In the genomic region with DNA sequence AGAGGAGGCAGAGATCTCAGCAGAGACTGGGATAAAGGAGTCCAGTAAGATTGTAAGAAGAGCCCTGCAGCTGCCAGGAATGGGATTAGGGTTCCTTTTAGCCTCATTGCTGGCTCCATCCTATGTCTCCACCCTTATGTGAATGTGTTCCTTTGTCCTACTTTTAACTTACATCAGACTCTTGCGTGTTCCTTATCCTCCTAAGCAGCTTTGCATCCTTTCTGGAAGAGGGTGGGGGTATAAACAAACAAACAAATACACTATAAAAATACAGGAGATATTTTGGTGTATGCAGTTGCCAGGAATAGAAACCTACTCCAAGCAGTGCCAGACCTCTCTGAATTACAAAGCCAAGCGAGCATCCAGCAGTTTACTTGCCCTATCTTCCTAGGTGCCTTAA, we compare ENCODE assay signal across 4 cellular contexts.
"Had no signal": no experiment of that assay in that cellular context is flagged by ENCODE, and none has a peak within 500 bp of the region (broad histone marks: within the 10 kb centered on the region; RNA-seq: fewer than 3 reads in every experiment).

No MANE protein-coding gene starts in this region.

- DNase-seq: H9, HCEC 1CT had no signal

- H3K9me3 Mint-ChIP-seq: GM23338, H9 had no signal

- H3K36me3 Mint-ChIP-seq: IgD-negative memory B cell had no signal

- H3K4me2 ChIP-seq: GM23338 had no signal

- H3K4me1 Mint-ChIP-seq: IgD-negative memory B cell had no signal

- H3K27ac Mint-ChIP-seq: GM23338, H9, IgD-negative memory B cell had no signal

- H3K4me3 Mint-ChIP-seq: GM23338, H9, IgD-negative memory B cell had no signal

- H3K4me3 ChIP-seq: GM23338 had no signal
